19 cellular contexts compared by ENCODE assay signal in genomic region chr2:178770518-178770917, GRCh38. TPM values are rescaled to one million over a fixed set of nuclear protein-coding genes. Genes with fewer than 3 reads are reported as not detected.
DNase-seq lines count a peak whose midpoint lies in the region; ATAC-seq, FAIRE-seq and TF ChIP-seq lines count a peak whose summit lies in the region.
"Had no signal": no experiment of that assay in that cellular context is flagged by ENCODE, and none has a peak within 500 bp of the region (broad histone marks: within the 10 kb centered on the region; RNA-seq: fewer than 3 reads in every experiment).

No MANE protein-coding gene starts in this region.

- no peaks in the 10 kb centered on the region for H3K79me2 ChIP-seq in GM12878 (ENCODE audit: control insufficient read depth, insufficient read depth, low read length)

- FAIRE-seq in GM12891 (lab: Jason Lieb, UNC) (peak; percentile 67), GM12878 (lab: Jason Lieb, UNC) (no peak)
- FAIRE-seq: GM18507, H1 had no signal

- TF ChIP-seq CTCF in HEK293 (tag by site-specific recombination; IDR thresholded peaks at IDR 0.05): no peak
- TF ChIP-seq CTCF in GM12878 (IDR thresholded peaks at IDR 0.05 in 2 of 3, conservative IDR thresholded peaks at IDR 0.05 in 1 of 3; ENCODE audit: control insufficient read depth in 2 of 3, extremely low read depth in 1 of 3, insufficient read depth in 1 of 3, low read depth in 3 of 3, low read length in 3 of 3): no peak

- CTCF ChIA-PET in HEK293 (lab: Yijun Ruan, JAX): interaction anchor here (1.8 kb wide), 1 partner anchor 9 kb away, joined by 10 read pairs; no protein-coding TSS in a partner anchor
- CTCF ChIA-PET in GM12878 (lab: Yijun Ruan, JAX): interaction anchor here (0.9 to 1.3 kb wide), 3 partner anchors 9 to 145 kb away, joined by 3 to 4 read pairs (median 3); no protein-coding TSS in a partner anchor

- H3K4me1 ChIP-seq in HEK293 (ENCODE audit: control insufficient read depth, insufficient read depth, low read length): no peaks in the 10 kb centered on the region
- no peaks in the 10 kb centered on the region for H3K4me1 ChIP-seq in GM12878 (ENCODE audit: control insufficient read depth, insufficient read depth, low read length)
- H3K4me1 ChIP-seq in skeletal muscle tissue (ENCODE audit: control insufficient read depth in 3 of 3, insufficient read depth in 3 of 3, low read length in 3 of 3): peaks cover 21 to 73% (median 35%) of the 10 kb centered on the region in 3 donors

- SMC1A ChIA-PET in GM12878 (lab: Charles Lee; ENCODE audit: uncharacterized antibody, unreplicated experiment): no interaction called here

- H3K36me3 ChIP-seq in HEK293 (ENCODE audit: control insufficient read depth in 2 of 2, insufficient read depth in 1 of 2, low read length in 2 of 2): no peaks in the 10 kb centered on the region
- H3K36me3 ChIP-seq in GM12878 (ENCODE audit: control insufficient read depth in 2 of 2, insufficient read depth in 2 of 2, low read length in 1 of 2): no peaks in the 10 kb centered on the region
- peaks cover 81 to 97% (median 82%) of the 10 kb centered on the region in 3 donors for H3K36me3 ChIP-seq in skeletal muscle tissue (ENCODE audit: control insufficient read depth in 3 of 3, insufficient read depth in 3 of 3, low read length in 3 of 3)

- ATAC-seq in GM12878 (no peak), GM19328 (IDR thresholded peaks at IDR 0.05; ENCODE audit: unreplicated experiment) (no peak)

- H3K27me3 ChIP-seq in GM12878 (replicated peaks in 1 of 2; ENCODE audit: control insufficient read depth in 2 of 2, insufficient read depth in 2 of 2, low read length in 1 of 2): no peaks in the 10 kb centered on the region
- no peaks in the 10 kb centered on the region for H3K27me3 ChIP-seq in skeletal muscle tissue (ENCODE audit: control insufficient read depth in 3 of 3, insufficient read depth in 3 of 3, low read length in 3 of 3)

- BruUV-seq in GM12878 (replicated peaks; lab: Mats Ljungman, UMichigan): no TSS peak

- no peak for TF ChIP-seq POLR2A in GM12891 (IDR thresholded peaks at IDR 0.05; ENCODE audit: low read depth, low read length)
- no peak for TF ChIP-seq POLR2A in GM12878 (IDR thresholded peaks at IDR 0.05; ENCODE audit: low read depth, low read length)

- no peak overlapping the region for H3K4me2 ChIP-seq in GM12878 (ENCODE audit: control insufficient read depth, insufficient read depth)

- POLR2A ChIA-PET in HEK293 (lab: Yijun Ruan, JAX): no interaction called here
- POLR2A ChIA-PET in GM12878 (lab: Charles Lee): no interaction called here

- in situ Hi-C loops in GM12878 (cut with MboI): loop anchor here (25.0 kb wide), 1 partner anchor 992 kb away; no protein-coding TSS in a partner anchor

- no peak overlapping the region for H3K27ac ChIP-seq in HEK293 (ENCODE audit: extremely low read depth, low read depth, low read length)
- no peak overlapping the region for H3K27ac ChIP-seq in GM12878 (ENCODE audit: control insufficient read depth, insufficient read depth)
- peak overlapping the region; percentile 2 for H3K27ac ChIP-seq in skeletal muscle tissue (ENCODE audit: low read depth, low read length)
- H3K27ac ChIP-seq: GM23248 had no signal

- no peak for TF ChIP-seq RAD21 in GM12878 (IDR thresholded peaks at IDR 0.05; ENCODE audit: insufficient read depth, low read depth, low read length)

- no peak for DNase-seq in GM12891 (ENCODE audit: insufficient read length, low spot score)
- DNase-seq in GM12878 (ENCODE audit: low read depth, low spot score): no peak
- DNase-seq in GM19238 (ENCODE audit: insufficient read length, low spot score): no peak
- DNase-seq: C1 segment of cervical spinal cord; Calu3; CD4-positive, alpha-beta memory T cell; COR-L47; DMS53; DMS79 treated with DMSO at 0.1 percent for 48 hours; GF-D8; GM23248; H7; HCEC 1CT had no signal

- no peaks in the 10 kb centered on the region for H3K9me3 ChIP-seq in HEK293 (ENCODE audit: control insufficient read depth, insufficient read depth, low read depth, low read length)
- no peaks in the 10 kb centered on the region for H3K9me3 ChIP-seq in GM12878 (replicated peaks; ENCODE audit: control insufficient read depth, insufficient read depth, low read length)
- H3K9me3 ChIP-seq in skeletal muscle tissue (ENCODE audit: control insufficient read depth in 3 of 3, low read length in 3 of 3): no peaks in the 10 kb centered on the region

- H3K9ac ChIP-seq in GM12878 (ENCODE audit: control insufficient read depth, insufficient read depth, low read length) (no peak overlapping the region), skeletal muscle tissue (ENCODE audit: low read depth in 1 of 3, low read length in 3 of 3) (peak overlapping the region in 1 of 3 donors; percentile 28)
- H3K9ac ChIP-seq: GM23248 had no signal

- no peak for TF ChIP-seq EP300 in GM12878 (IDR thresholded peaks at IDR 0.05; ENCODE audit: borderline replicate concordance in 1 of 2, control insufficient read depth in 1 of 2, low read depth in 2 of 2, low read length in 2 of 2)

- H3K4me3 ChIP-seq in HEK293 (ENCODE audit: low read depth, low read length): no peak overlapping the region
- no peak overlapping the region for H3K4me3 ChIP-seq in GM12878
- H3K4me3 ChIP-seq in skeletal muscle tissue (ENCODE audit: low read length in 3 of 3): peak overlapping the region in 1 of 3 donors; percentile 14
- H3K4me3 ChIP-seq: GM23248 had no signal

- intact Hi-C loops in GM12878 (cut with micrococcal nuclease; ENCODE audit: unreplicated experiment): no loop called here

- H4K20me1 ChIP-seq in GM12878 (ENCODE audit: control insufficient read depth, insufficient read depth): no peaks in the 10 kb centered on the region

- 70% methylated on average over 2 of the region's 2 CpGs for WGBS in GM12878 (ENCODE audit: insufficient coverage, insufficient replicate concordance, low lambda C conversion rate, missing lambda C conversion rate)

- RAD21 ChIA-PET in GM12878 (lab: Charles Lee; ENCODE audit: unreplicated experiment): no interaction called here

- H2AFZ ChIP-seq in GM12878 (ENCODE audit: control insufficient read depth, low read depth, low read length): no peak overlapping the region
- H2AFZ ChIP-seq: GM23248 had no signal

TF ChIP-seq in GM12891, 5 proteins besides CTCF, POLR2A, EP300 and RAD21:
- no peak for TF ChIP-seq POU2F2 (IDR thresholded peaks at IDR 0.05; ENCODE audit: low read depth, low read length)
- no peak for TF ChIP-seq SPI1 (IDR thresholded peaks at IDR 0.05; ENCODE audit: low read depth, low read length)
- TF ChIP-seq PAX5 (IDR thresholded peaks at IDR 0.05; ENCODE audit: insufficient read depth, low read length, severe bottlenecking): no peak
- no peak for TF ChIP-seq TAF1 (IDR thresholded peaks at IDR 0.05; ENCODE audit: low read depth, low read length)
- no peak for TF ChIP-seq POLR2AphosphoS5 (IDR thresholded peaks at IDR 0.05; ENCODE audit: low read depth, low read length)

TF ChIP-seq in HEK293, 187 proteins besides CTCF, POLR2A, EP300 and RAD21 (continues in another document):
- TF ChIP-seq, protein P1, sequence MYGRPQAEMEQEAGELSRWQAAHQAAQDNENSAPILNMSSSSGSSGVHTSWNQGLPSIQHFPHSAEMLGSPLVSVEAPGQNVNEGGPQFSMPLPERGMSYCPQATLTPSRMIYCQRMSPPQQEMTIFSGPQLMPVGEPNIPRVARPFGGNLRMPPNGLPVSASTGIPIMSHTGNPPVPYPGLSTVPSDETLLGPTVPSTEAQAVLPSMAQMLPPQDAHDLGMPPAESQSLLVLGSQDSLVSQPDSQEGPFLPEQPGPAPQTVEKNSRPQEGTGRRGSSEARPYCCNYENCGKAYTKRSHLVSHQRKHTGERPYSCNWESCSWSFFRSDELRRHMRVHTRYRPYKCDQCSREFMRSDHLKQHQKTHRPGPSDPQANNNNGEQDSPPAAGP (tag by site-specific recombination; IDR thresholded peaks at IDR 0.05): no peak
- TF ChIP-seq ZNF292 (tag by site-specific recombination; IDR thresholded peaks at IDR 0.05; ENCODE audit: borderline replicate concordance, low read depth) (no peak), ZSCAN23 (tag by site-specific recombination; IDR thresholded peaks at IDR 0.05) (no peak), ZNF223 (tag by site-specific recombination; IDR thresholded peaks at IDR 0.05) (no peak), SETDB1 (IDR thresholded peaks at IDR 0.05; ENCODE audit: insufficient read length, low read length) (no peak)

TF ChIP-seq in GM12878, 131 proteins besides CTCF, POLR2A, EP300 and RAD21 (continues in another document):
- 0 out of 2 replicates have a peak, but pooled peaks have one; percentile 14 for TF ChIP-seq ATF7 (IDR thresholded peaks at IDR 0.05; ENCODE audit: low read depth)

RNA-seq across cellular contexts. Expression of gene TTN, which starts 36.7 kb away (rescaled TPM):
- 1.0 TPM for polyA plus RNA-seq in GM12891 (2012; ENCODE audit: low read depth, missing spikeins)
- total RNA-seq in GM12878 (2013; cell fraction: nucleolus; rRNA removed): 146 and 150 TPM in 2 replicates
- total RNA-seq in GM12878 (2014; rRNA removed): 5.0 and 6.6 TPM in 2 replicates
- 8.2 and 9.5 TPM in 2 replicates for total RNA-seq in GM12878 (2014; rRNA removed; fragmentation: Illumina TruSeq; extraction: Trizol)
- total RNA-seq in GM12878 (2021): 7.5 and 9.0 TPM in 2 replicates
- polyA plus RNA-seq in GM12878 (2011; ENCODE audit: low read depth): 1.2 TPM
- 1.8 and 2.2 TPM in 2 replicates for polyA plus RNA-seq in GM12878 (2011; rRNA removed)
- polyA plus RNA-seq in GM12878 (2011; cell fraction: cytosol; rRNA removed): 0.76 and 0.82 TPM in 2 replicates
- polyA plus RNA-seq in GM12878 (2011; cell fraction: nucleus; rRNA removed): 14.9 and 15.2 TPM in 2 replicates
- 0.73 and 1.2 TPM in 2 replicates for polyA plus RNA-seq in GM12878 (2012)
- polyA plus RNA-seq in GM12878 (2014; fragmentation: Illumina TruSeq; extraction: Trizol): 1.6 and 4.9 TPM in 2 replicates
- 1 to 10 TPM in 1 of 2 experiments, under 1 TPM in 1; 0.15 to 1.4 TPM for polyA plus RNA-seq in GM12878 (2014; fragmentation: Nextera tagmentation; extraction: Ambion mirVana)
- polyA plus RNA-seq in GM12878 (2014; rRNA removed): 1.3 and 2.9 TPM in 2 replicates
- polyA plus RNA-seq in GM12878 (2016; fragmentation: Nextera tagmentation; extraction: Ambion mirVana): 1 to 10 TPM; 1.7 to 3.8 TPM
- 76.5 and 87.9 TPM in 2 replicates for polyA minus RNA-seq in GM12878 (2011; rRNA and poly(A)+ RNA removed)
- 6.0 and 6.7 TPM in 2 replicates for polyA minus RNA-seq in GM12878 (2011; cell fraction: cytosol; rRNA and poly(A)+ RNA removed)
- polyA minus RNA-seq in GM12878 (2011; cell fraction: nucleus; rRNA and poly(A)+ RNA removed): 89.9 and 106 TPM in 2 replicates
- 2,245 TPM for total RNA-seq in skeletal muscle tissue
- total RNA-seq: GM23248 had no signal
- polyA plus RNA-seq: BJ had no signal

Comparison
In these comparisons a context has a peak if more than half of its experiments do, and no peak if none do; other contexts are left out.
1. RNA of gene TTN, which starts 36.7 kb away (total RNA-seq): 2,245 TPM in skeletal muscle tissue (single experiment); 5.0 to 150 TPM in GM12878; every median in the first group is over 10 times any median in the second.